ENCODE assay signal across 9 cellular contexts in the genomic region with DNA sequence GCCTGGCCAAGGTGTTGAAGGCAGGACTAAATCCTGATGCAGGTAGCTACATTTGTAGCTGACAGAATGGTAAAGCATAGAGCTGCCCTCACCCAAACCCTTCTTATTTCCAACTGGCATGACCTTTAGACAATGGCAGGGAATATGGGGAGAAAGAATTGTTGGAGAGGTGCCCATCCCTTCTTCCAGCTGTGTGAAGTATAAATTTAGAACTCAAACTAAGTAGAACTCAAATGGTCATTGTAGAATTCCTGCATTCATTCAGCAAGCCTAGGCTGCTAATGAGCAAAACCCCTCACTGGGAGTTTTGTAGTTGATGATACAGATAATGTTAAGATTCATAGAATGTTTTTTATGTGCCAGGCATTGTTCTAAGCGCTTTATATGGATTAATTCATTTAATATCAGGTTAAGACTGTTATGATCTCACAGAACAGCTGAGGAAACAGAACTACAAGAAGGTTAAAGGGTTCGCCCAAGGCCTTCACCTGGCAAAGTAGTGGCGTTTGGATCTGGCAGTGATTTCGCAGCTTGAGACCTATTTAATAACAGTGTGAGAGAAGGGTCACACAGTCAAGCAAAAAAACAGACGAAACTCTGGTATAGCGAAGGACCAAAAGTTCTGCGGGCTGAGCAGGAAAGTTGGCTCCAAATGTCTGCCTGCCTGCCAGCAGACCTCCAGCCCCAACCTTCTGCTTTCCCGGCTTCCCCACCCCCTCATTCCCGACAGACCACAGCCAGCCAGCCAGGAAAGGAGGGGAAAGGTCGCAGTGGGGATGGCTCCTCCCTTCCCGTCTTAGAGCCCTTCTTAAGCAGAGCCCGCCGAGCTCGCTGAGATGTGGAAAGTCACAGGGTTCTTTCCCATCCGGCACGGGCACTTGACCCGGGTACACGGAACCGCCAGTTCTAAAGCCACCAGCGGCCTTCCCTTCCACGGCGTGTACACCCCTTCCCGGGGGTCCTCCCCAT. TPM values are rescaled to one million over a fixed set of nuclear protein-coding genes. Genes with fewer than 3 reads are reported as not detected.
A peak's percentile ranks its signal among the peaks of the same experiment; 100 is the strongest.
DNase-seq lines count a peak whose midpoint lies in the region; ATAC-seq and TF ChIP-seq lines count a peak whose summit lies in the region.
"Had no signal": no experiment of that assay in that cellular context is flagged by ENCODE, and none has a peak within 500 bp of the region (broad histone marks: within the 10 kb centered on the region; RNA-seq: fewer than 3 reads in every experiment).

No MANE protein-coding gene starts in this region.

- H3K27ac ChIP-seq in Peyer's patch = peak overlapping the region; percentile 76 to 89 (median 83)
- no peak overlapping the region for H3K27ac ChIP-seq in naive thymus-derived CD4-positive, alpha-beta T cell (ENCODE audit: low read depth, low read length)

- H3K36me3 Mint-ChIP-seq in naive thymus-derived CD4-positive, alpha-beta T cell = peaks cover 0 to 16% (median 0%) of the 10 kb centered on the region in 5 donors

- H3K36me3 ChIP-seq in Peyer's patch = no peaks in the 10 kb centered on the region
- no peaks in the 10 kb centered on the region for H3K36me3 ChIP-seq in naive thymus-derived CD4-positive, alpha-beta T cell (ENCODE audit: control insufficient read depth in 2 of 3, insufficient read depth in 3 of 3, low read length in 3 of 3)

- DNase-seq in AG10803 (ENCODE audit: low read depth) = peak; percentile 85
- DNase-seq in Peyer's patch = peak; percentile 26 to 72 (median 63)
- peak; percentile 93 for DNase-seq in fibroblast of the aortic adventitia (ENCODE audit: low read depth)
- peak in 1 of 9 donors; percentile 17 for DNase-seq in naive thymus-derived CD4-positive, alpha-beta T cell
- DNase-seq in NCI-H1417 (lab: John Stamatoyannopoulos, UW) = no peak
- no peak for DNase-seq in stimulated activated CD4-positive, alpha-beta T cell treated with anti-CD3 and anti-CD28 coated beads, Interleukin-2, amount 100 ng/mL, for 24 hours
- DNase-seq: activated naive CD8-positive, alpha-beta T cell treated with anti-CD3 and anti-CD28 coated beads, Interleukin-2, amount 10 ng/mL, durations not matched to agents 7 days and 5 days had no signal

- H3K27me3 ChIP-seq in Peyer's patch = no peaks in the 10 kb centered on the region
- H3K27me3 ChIP-seq in naive thymus-derived CD4-positive, alpha-beta T cell (ENCODE audit: control insufficient read depth in 2 of 2, insufficient read depth in 2 of 2, low read length in 2 of 2) = no peaks in the 10 kb centered on the region

- no peaks in the 10 kb centered on the region for H3K9me3 ChIP-seq in Peyer's patch
- no peaks in the 10 kb centered on the region for H3K9me3 ChIP-seq in naive thymus-derived CD4-positive, alpha-beta T cell (ENCODE audit: control insufficient read depth in 2 of 3, low read length in 3 of 3)

- CTCF ChIA-PET in naive thymus-derived CD4-positive, alpha-beta T cell (lab: Charles Lee) = interaction anchor here (0.6 to 4.4 kb wide), 2 partner anchors 18 to 27 kb away, joined by 3 to 49 read pairs; no protein-coding TSS in a partner anchor

- peak overlapping the region; percentile 25 to 91 (median 47) for H3K4me3 Mint-ChIP-seq in naive thymus-derived CD4-positive, alpha-beta T cell

- peak overlapping the region in 2 of 9 donors; percentile 21 to 82 for H3K27ac Mint-ChIP-seq in naive thymus-derived CD4-positive, alpha-beta T cell

- POLR2A ChIA-PET in naive thymus-derived CD4-positive, alpha-beta T cell (lab: Charles Lee) = interaction anchor here (0.7 to 1.5 kb wide), 3 partner anchors 18 to 44 kb away, joined by 3 to 4 read pairs (median 4); partner anchors contain the start of gene METTL2B

- H3K4me1 Mint-ChIP-seq in naive thymus-derived CD4-positive, alpha-beta T cell = peaks cover 6 to 59% (median 14%) of the 10 kb centered on the region in 7 donors

- ATAC-seq in naive thymus-derived CD4-positive, alpha-beta T cell = no peak
- ATAC-seq in HG02973 (IDR thresholded peaks at IDR 0.05; ENCODE audit: unreplicated experiment) (no peak), GM19397 (IDR thresholded peaks at IDR 0.05; ENCODE audit: unreplicated experiment) (no peak)

- intact Hi-C loops in naive thymus-derived CD4-positive, alpha-beta T cell (cut with micrococcal nuclease) = loop anchor here in 1 of 2 donors (2.0 kb wide), 1 partner anchor 111 kb away; the partner anchor contains the start of gene RBM28

- H3K4me3 ChIP-seq in AG10803 (ENCODE audit: low read length) (peak overlapping the region; percentile 98), Peyer's patch (peak overlapping the region in 1 of 4 donors; percentile 69), fibroblast of the aortic adventitia (ENCODE audit: low read depth, low read length) (peak overlapping the region; percentile 33)
- H3K4me3 ChIP-seq in naive thymus-derived CD4-positive, alpha-beta T cell (ENCODE audit: low read length) = no peak overlapping the region

- TF ChIP-seq CTCF in AG10803 (conservative IDR thresholded peaks at IDR 0.05; ENCODE audit: low read length) (no peak), Peyer's patch (IDR thresholded peaks at IDR 0.05) (no peak), fibroblast of the aortic adventitia (IDR thresholded peaks at IDR 0.05; ENCODE audit: insufficient read depth, low read length) (no peak)

- no peaks in the 10 kb centered on the region for H3K9me3 Mint-ChIP-seq in naive thymus-derived CD4-positive, alpha-beta T cell
- H3K9me3 Mint-ChIP-seq: activated naive CD8-positive, alpha-beta T cell treated with anti-CD3 and anti-CD28 coated beads, Interleukin-2, amount 10 ng/mL, durations not matched to agents 7 days and 5 days had no signal

- no peak for TF ChIP-seq POLR2A in Peyer's patch (IDR thresholded peaks at IDR 0.05)

- peaks cover 0 to 42% (median 5%) of the 10 kb centered on the region in 4 donors for H3K4me1 ChIP-seq in Peyer's patch
- H3K4me1 ChIP-seq in naive thymus-derived CD4-positive, alpha-beta T cell (ENCODE audit: control insufficient read depth in 2 of 2, insufficient read depth in 2 of 2, low read length in 2 of 2) = peaks cover 9 to 16% of the 10 kb centered on the region in 2 donors

- peaks cover 0 to 8% (median 0%) of the 10 kb centered on the region in 5 donors for H3K27me3 Mint-ChIP-seq in naive thymus-derived CD4-positive, alpha-beta T cell

RNA-seq across cellular contexts. Expression of gene HILPDA, which starts 1.6 kb away (rescaled TPM):
- total RNA-seq in Peyer's patch = 1 to 10 TPM; 2.6 to 9.0 (median 6.0) TPM
- 17.3 and 25.3 TPM in 2 replicates for total RNA-seq in fibroblast of the aortic adventitia (ENCODE audit: low replicate concordance)
- 10 to 100 TPM in 1 of 5 experiments, 1 to 10 TPM in 4; 2.4 to 39.5 (median 4.4) TPM for total RNA-seq in naive thymus-derived CD4-positive, alpha-beta T cell
- polyA plus RNA-seq in naive thymus-derived CD4-positive, alpha-beta T cell = 1 to 10 TPM; 2.5 to 3.1 TPM

RNA-seq across cellular contexts. Expression of gene METTL2B, which starts 22.4 kb away (rescaled TPM):
- 10 to 100 TPM; 14.0 to 23.3 (median 20.4) TPM for total RNA-seq in Peyer's patch
- 13.5 and 41.4 TPM in 2 replicates for total RNA-seq in fibroblast of the aortic adventitia (ENCODE audit: low replicate concordance)
- 10 to 100 TPM; 18.2 to 35.1 (median 25.9) TPM for total RNA-seq in naive thymus-derived CD4-positive, alpha-beta T cell
- 10 to 100 TPM; 14.7 to 29.7 TPM for polyA plus RNA-seq in naive thymus-derived CD4-positive, alpha-beta T cell

RNA-seq across cellular contexts. Expression of gene IMPDH1, which starts 44.3 kb away (rescaled TPM):
- 10 to 100 TPM in 3 of 4 donors, 1 to 10 TPM in 1; 7.9 to 45.4 (median 14.8) TPM for total RNA-seq in Peyer's patch
- total RNA-seq in fibroblast of the aortic adventitia (ENCODE audit: low replicate concordance) = 22.3 and 37.2 TPM in 2 replicates
- total RNA-seq in naive thymus-derived CD4-positive, alpha-beta T cell = 10 to 100 TPM; 36.5 to 92.0 (median 44.4) TPM
- polyA plus RNA-seq in naive thymus-derived CD4-positive, alpha-beta T cell = 10 to 100 TPM; 33.7 to 48.1 TPM

Comparison
In these comparisons a context has a peak if more than half of its experiments do, and no peak if none do; other contexts are left out.
1. DNase-seq: peak in AG10803 (single experiment), Peyer's patch (3 of 3) and fibroblast of the aortic adventitia (single experiment); none in NCI-H1417 (0 of 3) and stimulated activated CD4-positive, alpha-beta T cell treated with anti-CD3 and anti-CD28 coated beads, Interleukin-2, amount 100 ng/mL, for 24 hours (0 of 2).